Comparison of ENCODE assay signal across 1 cellular context in the genomic region with DNA sequence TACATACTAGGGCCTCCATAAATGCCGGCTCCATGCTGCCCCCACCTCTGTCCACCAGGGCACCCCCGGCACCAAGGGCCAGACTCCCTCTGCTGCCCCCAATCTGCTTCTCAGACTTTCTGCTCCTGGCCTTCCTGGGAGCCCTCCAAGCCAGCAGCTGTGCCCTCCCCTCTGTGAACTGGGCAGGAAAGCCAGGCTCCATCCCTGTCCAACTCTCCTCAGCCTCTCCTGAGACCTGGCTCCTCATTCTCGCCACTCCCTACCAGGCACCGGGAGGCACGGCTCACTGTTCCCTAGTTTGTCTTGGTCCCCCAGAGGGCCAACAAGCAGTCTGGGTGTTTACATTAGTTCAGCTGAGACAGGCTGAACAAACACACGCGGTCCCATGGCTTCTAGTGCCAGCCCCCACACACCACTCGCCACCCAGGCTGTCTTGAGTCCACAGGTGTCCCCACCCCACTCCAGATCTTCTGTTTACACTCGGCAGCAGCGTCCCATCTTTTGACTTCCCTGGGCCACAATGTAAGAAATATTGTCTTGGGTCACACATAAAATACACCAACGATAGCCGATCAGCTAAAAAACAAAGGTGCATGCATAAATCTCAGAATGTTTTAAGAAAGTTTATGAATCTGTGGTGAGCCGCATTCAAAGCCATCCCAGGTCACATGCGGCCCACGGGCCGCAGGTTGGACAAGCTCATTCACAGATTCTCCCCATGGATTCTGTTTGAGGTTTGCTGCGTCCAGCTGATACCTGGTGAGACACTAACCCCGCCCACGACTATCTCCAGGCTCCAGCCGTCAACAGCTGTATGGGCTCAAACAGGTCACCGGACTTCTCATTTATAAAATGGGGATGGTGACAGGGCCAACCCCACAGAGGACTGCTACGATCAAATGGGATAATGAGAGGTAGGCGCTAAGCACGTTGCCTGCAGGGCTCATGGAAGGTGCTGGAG.
A peak's percentile ranks its signal among the peaks of the same experiment; 100 is the strongest.
TF ChIP-seq lines count a peak whose summit lies in the region.

No MANE protein-coding gene starts in this region.

TF ChIP-seq in K562, 482 proteins besides CTCF, POLR2A, EP300 and RAD21 (continued from another document and continues in another):
- TF ChIP-seq ZFP1 (CRISPR knock-in tag; IDR thresholded peaks at IDR 0.05) (no peak), ZSCAN29 (IDR thresholded peaks at IDR 0.05) (no peak), POLR2H (tag; IDR thresholded peaks at IDR 0.05; ENCODE audit: low read depth) (no peak), KDM2B (CRISPR knock-in tag; IDR thresholded peaks at IDR 0.05) (no peak), KDM1A (IDR thresholded peaks at IDR 0.05) (peak; percentile 100), CBX8 (IDR thresholded peaks at IDR 0.05; ENCODE audit: borderline replicate concordance, extremely low read depth, low read depth, low read length, poor library complexity, severe bottlenecking) (no peak), ZNF232 (CRISPR knock-in tag; IDR thresholded peaks at IDR 0.05) (no peak), ZNF175 (CRISPR knock-in tag; IDR thresholded peaks at IDR 0.05; ENCODE audit: low read depth) (0 out of 2 replicates have a peak, but pooled peaks have one; percentile 45), PRMT5 (CRISPR knock-in tag; IDR thresholded peaks at IDR 0.05) (no peak), ZNF75A (CRISPR knock-in tag; IDR thresholded peaks at IDR 0.05) (no peak), FOS (IDR thresholded peaks at IDR 0.05; ENCODE audit: extremely low read depth, insufficient read length) (no peak), RNF2 (IDR thresholded peaks at IDR 0.05) (peak; percentile 74; the same call in 1 of the 2 replicates), NCOR1 (IDR thresholded peaks at IDR 0.05) (peak; percentile 95), EP400 (IDR thresholded peaks at IDR 0.05) (no peak), ZEB2 (IDR thresholded peaks at IDR 0.05) (peak; percentile 91), SREBF2 (CRISPR knock-in tag; IDR thresholded peaks at IDR 0.05) (no peak), CHD1 (IDR thresholded peaks at IDR 0.05; ENCODE audit: low read length) (no peak), SOX6 (IDR thresholded peaks at IDR 0.05) (peak; percentile 88), HMGN3 (IDR thresholded peaks at IDR 0.05; ENCODE audit: borderline replicate concordance, extremely low read depth, insufficient read length, low read depth, low read length) (peak; percentile 26), FOXJ2 (tag; IDR thresholded peaks at IDR 0.05) (no peak), BRD4 (IDR thresholded peaks at IDR 0.05) (no peak), RBM22 (IDR thresholded peaks at IDR 0.05; ENCODE audit: low read depth, low read length, poor library complexity, severe bottlenecking) (no peak), TARDBP (IDR thresholded peaks at IDR 0.05) (peak; percentile 23; the same call in 1 of the 2 replicates), RUNX1 (IDR thresholded peaks at IDR 0.05; ENCODE audit: low read depth) (peak; percentile 80; the same call in 1 of the 2 replicates), SMARCE1 (IDR thresholded peaks at IDR 0.05) (peak; percentile 67), TAL1 (IDR thresholded peaks at IDR 0.05) (peak; percentile 94), SMAD4 (CRISPR knock-in tag; conservative IDR thresholded peaks at IDR 0.05) (peak; percentile 93), TAF1 (IDR thresholded peaks at IDR 0.05; ENCODE audit: control insufficient read depth, extremely low read depth, insufficient read depth, low read length, severe bottlenecking) (peak; percentile 53), HNRNPLL (IDR thresholded peaks at IDR 0.05; ENCODE audit: low read depth, low read length, poor library complexity, severe bottlenecking) (peak; percentile 19), KDM4B (IDR thresholded peaks at IDR 0.05; ENCODE audit: borderline replicate concordance in 2 of 2, low read depth in 1 of 2) (no peak), ZNF41 (CRISPR knock-in tag; conservative IDR thresholded peaks at IDR 0.05) (no peak), HMG20A (CRISPR knock-in tag; conservative IDR thresholded peaks at IDR 0.05) (peak; percentile 80), NCOA1 (IDR thresholded peaks at IDR 0.05; ENCODE audit: low read depth) (peak; percentile 57; the same call in 1 of the 2 replicates), KDM5B (IDR thresholded peaks at IDR 0.05; ENCODE audit: insufficient replicate concordance, low read depth, low read length) (no peak), ADNP (tag; IDR thresholded peaks at IDR 0.05) (no peak)
- TF ChIP-seq, protein P1, sequence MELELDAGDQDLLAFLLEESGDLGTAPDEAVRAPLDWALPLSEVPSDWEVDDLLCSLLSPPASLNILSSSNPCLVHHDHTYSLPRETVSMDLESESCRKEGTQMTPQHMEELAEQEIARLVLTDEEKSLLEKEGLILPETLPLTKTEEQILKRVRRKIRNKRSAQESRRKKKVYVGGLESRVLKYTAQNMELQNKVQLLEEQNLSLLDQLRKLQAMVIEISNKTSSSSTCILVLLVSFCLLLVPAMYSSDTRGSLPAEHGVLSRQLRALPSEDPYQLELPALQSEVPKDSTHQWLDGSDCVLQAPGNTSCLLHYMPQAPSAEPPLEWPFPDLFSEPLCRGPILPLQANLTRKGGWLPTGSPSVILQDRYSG (tag; conservative IDR thresholded peaks at IDR 0.05; ENCODE audit: low read depth): peak; percentile 81
- TF ChIP-seq, protein P2, sequence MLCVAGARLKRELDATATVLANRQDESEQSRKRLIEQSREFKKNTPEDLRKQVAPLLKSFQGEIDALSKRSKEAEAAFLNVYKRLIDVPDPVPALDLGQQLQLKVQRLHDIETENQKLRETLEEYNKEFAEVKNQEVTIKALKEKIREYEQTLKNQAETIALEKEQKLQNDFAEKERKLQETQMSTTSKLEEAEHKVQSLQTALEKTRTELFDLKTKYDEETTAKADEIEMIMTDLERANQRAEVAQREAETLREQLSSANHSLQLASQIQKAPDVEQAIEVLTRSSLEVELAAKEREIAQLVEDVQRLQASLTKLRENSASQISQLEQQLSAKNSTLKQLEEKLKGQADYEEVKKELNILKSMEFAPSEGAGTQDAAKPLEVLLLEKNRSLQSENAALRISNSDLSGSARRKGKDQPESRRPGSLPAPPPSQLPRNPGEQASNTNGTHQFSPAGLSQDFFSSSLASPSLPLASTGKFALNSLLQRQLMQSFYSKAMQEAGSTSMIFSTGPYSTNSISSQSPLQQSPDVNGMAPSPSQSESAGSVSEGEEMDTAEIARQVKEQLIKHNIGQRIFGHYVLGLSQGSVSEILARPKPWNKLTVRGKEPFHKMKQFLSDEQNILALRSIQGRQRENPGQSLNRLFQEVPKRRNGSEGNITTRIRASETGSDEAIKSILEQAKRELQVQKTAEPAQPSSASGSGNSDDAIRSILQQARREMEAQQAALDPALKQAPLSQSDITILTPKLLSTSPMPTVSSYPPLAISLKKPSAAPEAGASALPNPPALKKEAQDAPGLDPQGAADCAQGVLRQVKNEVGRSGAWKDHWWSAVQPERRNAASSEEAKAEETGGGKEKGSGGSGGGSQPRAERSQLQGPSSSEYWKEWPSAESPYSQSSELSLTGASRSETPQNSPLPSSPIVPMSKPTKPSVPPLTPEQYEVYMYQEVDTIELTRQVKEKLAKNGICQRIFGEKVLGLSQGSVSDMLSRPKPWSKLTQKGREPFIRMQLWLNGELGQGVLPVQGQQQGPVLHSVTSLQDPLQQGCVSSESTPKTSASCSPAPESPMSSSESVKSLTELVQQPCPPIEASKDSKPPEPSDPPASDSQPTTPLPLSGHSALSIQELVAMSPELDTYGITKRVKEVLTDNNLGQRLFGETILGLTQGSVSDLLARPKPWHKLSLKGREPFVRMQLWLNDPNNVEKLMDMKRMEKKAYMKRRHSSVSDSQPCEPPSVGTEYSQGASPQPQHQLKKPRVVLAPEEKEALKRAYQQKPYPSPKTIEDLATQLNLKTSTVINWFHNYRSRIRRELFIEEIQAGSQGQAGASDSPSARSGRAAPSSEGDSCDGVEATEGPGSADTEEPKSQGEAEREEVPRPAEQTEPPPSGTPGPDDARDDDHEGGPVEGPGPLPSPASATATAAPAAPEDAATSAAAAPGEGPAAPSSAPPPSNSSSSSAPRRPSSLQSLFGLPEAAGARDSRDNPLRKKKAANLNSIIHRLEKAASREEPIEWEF (CRISPR knock-in tag; IDR thresholded peaks at IDR 0.05): no peak
- TF ChIP-seq, protein P3, sequence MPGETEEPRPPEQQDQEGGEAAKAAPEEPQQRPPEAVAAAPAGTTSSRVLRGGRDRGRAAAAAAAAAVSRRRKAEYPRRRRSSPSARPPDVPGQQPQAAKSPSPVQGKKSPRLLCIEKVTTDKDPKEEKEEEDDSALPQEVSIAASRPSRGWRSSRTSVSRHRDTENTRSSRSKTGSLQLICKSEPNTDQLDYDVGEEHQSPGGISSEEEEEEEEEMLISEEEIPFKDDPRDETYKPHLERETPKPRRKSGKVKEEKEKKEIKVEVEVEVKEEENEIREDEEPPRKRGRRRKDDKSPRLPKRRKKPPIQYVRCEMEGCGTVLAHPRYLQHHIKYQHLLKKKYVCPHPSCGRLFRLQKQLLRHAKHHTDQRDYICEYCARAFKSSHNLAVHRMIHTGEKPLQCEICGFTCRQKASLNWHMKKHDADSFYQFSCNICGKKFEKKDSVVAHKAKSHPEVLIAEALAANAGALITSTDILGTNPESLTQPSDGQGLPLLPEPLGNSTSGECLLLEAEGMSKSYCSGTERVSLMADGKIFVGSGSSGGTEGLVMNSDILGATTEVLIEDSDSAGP (CRISPR knock-in tag; IDR thresholded peaks at IDR 0.05): no peak
- TF ChIP-seq, protein P4, sequence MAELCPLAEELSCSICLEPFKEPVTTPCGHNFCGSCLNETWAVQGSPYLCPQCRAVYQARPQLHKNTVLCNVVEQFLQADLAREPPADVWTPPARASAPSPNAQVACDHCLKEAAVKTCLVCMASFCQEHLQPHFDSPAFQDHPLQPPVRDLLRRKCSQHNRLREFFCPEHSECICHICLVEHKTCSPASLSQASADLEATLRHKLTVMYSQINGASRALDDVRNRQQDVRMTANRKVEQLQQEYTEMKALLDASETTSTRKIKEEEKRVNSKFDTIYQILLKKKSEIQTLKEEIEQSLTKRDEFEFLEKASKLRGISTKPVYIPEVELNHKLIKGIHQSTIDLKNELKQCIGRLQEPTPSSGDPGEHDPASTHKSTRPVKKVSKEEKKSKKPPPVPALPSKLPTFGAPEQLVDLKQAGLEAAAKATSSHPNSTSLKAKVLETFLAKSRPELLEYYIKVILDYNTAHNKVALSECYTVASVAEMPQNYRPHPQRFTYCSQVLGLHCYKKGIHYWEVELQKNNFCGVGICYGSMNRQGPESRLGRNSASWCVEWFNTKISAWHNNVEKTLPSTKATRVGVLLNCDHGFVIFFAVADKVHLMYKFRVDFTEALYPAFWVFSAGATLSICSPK (IDR thresholded peaks at IDR 0.05; ENCODE audit: borderline replicate concordance): no peak
- TF ChIP-seq, protein P5, sequence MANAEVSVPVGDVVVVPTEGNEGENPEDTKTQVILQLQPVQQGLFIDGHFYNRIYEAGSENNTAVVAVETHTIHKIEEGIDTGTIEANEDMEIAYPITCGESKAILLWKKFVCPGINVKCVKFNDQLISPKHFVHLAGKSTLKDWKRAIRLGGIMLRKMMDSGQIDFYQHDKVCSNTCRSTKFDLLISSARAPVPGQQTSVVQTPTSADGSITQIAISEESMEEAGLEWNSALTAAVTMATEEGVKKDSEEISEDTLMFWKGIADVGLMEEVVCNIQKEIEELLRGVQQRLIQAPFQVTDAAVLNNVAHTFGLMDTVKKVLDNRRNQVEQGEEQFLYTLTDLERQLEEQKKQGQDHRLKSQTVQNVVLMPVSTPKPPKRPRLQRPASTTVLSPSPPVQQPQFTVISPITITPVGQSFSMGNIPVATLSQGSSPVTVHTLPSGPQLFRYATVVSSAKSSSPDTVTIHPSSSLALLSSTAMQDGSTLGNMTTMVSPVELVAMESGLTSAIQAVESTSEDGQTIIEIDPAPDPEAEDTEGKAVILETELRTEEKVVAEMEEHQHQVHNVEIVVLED (CRISPR knock-in tag; IDR thresholded peaks at IDR 0.05): no peak
- TF ChIP-seq, protein P6, sequence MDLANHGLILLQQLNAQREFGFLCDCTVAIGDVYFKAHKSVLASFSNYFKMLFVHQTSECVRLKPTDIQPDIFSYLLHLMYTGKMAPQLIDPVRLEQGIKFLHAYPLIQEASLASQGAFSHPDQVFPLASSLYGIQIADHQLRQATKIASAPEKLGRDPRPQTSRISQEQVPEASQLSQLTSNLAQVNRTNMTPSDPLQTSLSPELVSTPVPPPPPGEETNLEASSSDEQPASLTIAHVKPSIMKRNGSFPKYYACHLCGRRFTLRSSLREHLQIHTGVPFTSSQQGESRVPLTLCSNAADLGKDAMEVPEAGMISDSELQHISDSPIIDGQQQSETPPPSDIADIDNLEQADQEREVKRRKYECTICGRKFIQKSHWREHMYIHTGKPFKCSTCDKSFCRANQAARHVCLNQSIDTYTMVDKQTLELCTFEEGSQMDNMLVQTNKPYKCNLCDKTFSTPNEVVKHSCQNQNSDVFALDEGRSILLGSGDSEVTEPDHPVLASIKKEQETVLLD (IDR thresholded peaks at IDR 0.05): no peak; the same call in 1 of the 2 replicates
- TF ChIP-seq, protein P7, sequence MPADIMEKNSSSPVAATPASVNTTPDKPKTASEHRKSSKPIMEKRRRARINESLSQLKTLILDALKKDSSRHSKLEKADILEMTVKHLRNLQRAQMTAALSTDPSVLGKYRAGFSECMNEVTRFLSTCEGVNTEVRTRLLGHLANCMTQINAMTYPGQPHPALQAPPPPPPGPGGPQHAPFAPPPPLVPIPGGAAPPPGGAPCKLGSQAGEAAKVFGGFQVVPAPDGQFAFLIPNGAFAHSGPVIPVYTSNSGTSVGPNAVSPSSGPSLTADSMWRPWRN (IDR thresholded peaks at IDR 0.05; ENCODE audit: low read depth): peak; percentile 98
- TF ChIP-seq, protein P8, sequence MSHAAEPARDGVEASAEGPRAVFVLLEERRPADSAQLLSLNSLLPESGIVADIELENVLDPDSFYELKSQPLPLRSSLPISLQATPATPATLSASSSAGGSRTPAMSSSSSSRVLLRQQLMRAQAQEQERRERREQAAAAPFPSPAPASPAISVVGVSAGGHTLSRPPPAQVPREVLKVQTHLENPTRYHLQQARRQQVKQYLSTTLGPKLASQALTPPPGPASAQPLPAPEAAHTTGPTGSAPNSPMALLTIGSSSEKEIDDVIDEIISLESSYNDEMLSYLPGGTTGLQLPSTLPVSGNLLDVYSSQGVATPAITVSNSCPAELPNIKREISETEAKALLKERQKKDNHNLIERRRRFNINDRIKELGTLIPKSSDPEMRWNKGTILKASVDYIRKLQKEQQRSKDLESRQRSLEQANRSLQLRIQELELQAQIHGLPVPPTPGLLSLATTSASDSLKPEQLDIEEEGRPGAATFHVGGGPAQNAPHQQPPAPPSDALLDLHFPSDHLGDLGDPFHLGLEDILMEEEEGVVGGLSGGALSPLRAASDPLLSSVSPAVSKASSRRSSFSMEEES (CRISPR knock-in tag; IDR thresholded peaks at IDR 0.05): no peak
- TF ChIP-seq, protein P9, sequence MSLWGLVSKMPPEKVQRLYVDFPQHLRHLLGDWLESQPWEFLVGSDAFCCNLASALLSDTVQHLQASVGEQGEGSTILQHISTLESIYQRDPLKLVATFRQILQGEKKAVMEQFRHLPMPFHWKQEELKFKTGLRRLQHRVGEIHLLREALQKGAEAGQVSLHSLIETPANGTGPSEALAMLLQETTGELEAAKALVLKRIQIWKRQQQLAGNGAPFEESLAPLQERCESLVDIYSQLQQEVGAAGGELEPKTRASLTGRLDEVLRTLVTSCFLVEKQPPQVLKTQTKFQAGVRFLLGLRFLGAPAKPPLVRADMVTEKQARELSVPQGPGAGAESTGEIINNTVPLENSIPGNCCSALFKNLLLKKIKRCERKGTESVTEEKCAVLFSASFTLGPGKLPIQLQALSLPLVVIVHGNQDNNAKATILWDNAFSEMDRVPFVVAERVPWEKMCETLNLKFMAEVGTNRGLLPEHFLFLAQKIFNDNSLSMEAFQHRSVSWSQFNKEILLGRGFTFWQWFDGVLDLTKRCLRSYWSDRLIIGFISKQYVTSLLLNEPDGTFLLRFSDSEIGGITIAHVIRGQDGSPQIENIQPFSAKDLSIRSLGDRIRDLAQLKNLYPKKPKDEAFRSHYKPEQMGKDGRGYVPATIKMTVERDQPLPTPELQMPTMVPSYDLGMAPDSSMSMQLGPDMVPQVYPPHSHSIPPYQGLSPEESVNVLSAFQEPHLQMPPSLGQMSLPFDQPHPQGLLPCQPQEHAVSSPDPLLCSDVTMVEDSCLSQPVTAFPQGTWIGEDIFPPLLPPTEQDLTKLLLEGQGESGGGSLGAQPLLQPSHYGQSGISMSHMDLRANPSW (CRISPR knock-in tag; IDR thresholded peaks at IDR 0.05): no peak
